In the genomic region with DNA sequence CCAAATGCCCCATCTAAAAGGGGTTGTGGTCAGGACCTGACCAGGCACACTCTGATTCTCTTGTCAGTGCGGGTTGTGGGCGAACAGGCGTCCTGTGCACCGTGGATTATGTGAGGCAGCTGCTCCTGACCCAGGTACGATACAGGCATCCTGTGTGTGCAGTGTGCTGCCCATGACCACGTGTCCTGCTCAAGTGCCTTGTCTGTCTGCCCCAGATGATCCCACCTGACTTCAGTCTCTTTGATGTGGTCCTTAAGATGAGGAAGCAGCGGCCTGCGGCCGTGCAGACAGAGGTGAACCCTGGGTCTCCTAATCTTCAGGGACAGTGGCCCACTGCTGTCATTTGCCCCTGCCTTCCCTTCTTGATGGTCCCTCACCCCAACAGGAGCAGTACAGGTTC, we compare ENCODE assay signal across 11 cellular contexts. TPM values are rescaled to one million over a fixed set of nuclear protein-coding genes. Genes with fewer than 3 reads are reported as not detected.
DNase-seq lines count a peak whose midpoint lies in the region; ATAC-seq and TF ChIP-seq lines count a peak whose summit lies in the region.
"Had no signal": no experiment of that assay in that cellular context is flagged by ENCODE, and none has a peak within 500 bp of the region (broad histone marks: within the 10 kb centered on the region; RNA-seq: fewer than 3 reads in every experiment).

No MANE protein-coding gene starts in this region.

- DNase-seq in left cardiac atrium = peak; percentile 31
- no peak for DNase-seq in Right ventricle myocardium superior
- DNase-seq in activated CD4-positive, alpha-beta T cell treated with anti-CD3 and anti-CD28 coated beads, Interleukin-2, amount 10 ng/mL, durations not matched to agents 7 days and 5 days = peak; percentile 65
- DNase-seq in endothelial cell (ENCODE audit: low spot score) = no peak
- peak; percentile 30 for DNase-seq in transverse colon
- DNase-seq in uterus = no peak
- no peak for DNase-seq in GF-D8 (lab: John Stamatoyannopoulos, UW)
- no peak for DNase-seq in coronary artery (ENCODE audit: low spot score)
- DNase-seq: cortex of kidney, NCI-H526, pancreas had no signal

- H3K9me3 Mint-ChIP-seq in activated CD4-positive, alpha-beta T cell treated with anti-CD3 and anti-CD28 coated beads, Interleukin-2, amount 10 ng/mL, durations not matched to agents 7 days and 5 days = no peaks in the 10 kb centered on the region
- no peaks in the 10 kb centered on the region for H3K9me3 Mint-ChIP-seq in endothelial cell (ENCODE audit: unreplicated experiment)

- no peak overlapping the region for H3K4me3 ChIP-seq in transverse colon
- no peak overlapping the region for H3K4me3 ChIP-seq in uterus
- no peak overlapping the region for H3K4me3 ChIP-seq in coronary artery

- H3K4me3 Mint-ChIP-seq in activated CD4-positive, alpha-beta T cell treated with anti-CD3 and anti-CD28 coated beads, Interleukin-2, amount 10 ng/mL, durations not matched to agents 7 days and 5 days = peak overlapping the region; percentile 86
- peak overlapping the region; percentile 42 for H3K4me3 Mint-ChIP-seq in endothelial cell (ENCODE audit: unreplicated experiment)

- H3K4me1 ChIP-seq in transverse colon = peaks cover 10 to 34% (median 14%) of the 10 kb centered on the region in 4 donors
- peaks cover 5 to 19% of the 10 kb centered on the region in 2 donors for H3K4me1 ChIP-seq in uterus

- peak overlapping the region in 1 of 4 donors; percentile 84 for H3K27ac ChIP-seq in transverse colon
- H3K27ac ChIP-seq in uterus = no peak overlapping the region
- H3K27ac ChIP-seq in coronary artery = peak overlapping the region in 1 of 2 donors; percentile 94

- POLR2A ChIA-PET in activated CD4-positive, alpha-beta T cell treated with anti-CD3 and anti-CD28 coated beads, Interleukin-2, amount 10 ng/mL, durations not matched to agents 7 days and 5 days (lab: Charles Lee) = no interaction called here

- CTCF ChIA-PET in activated CD4-positive, alpha-beta T cell treated with anti-CD3 and anti-CD28 coated beads, Interleukin-2, amount 10 ng/mL, durations not matched to agents 7 days and 5 days (lab: Charles Lee) = interaction anchor here (0.7 to 1.1 kb wide), 2 partner anchors 10 to 28 kb away, joined by 3 read pairs; a partner anchor contains a TSS

- no peaks in the 10 kb centered on the region for H3K9me3 ChIP-seq in transverse colon
- no peaks in the 10 kb centered on the region for H3K9me3 ChIP-seq in uterus
- H3K9me3 ChIP-seq: pancreas had no signal

- no peak for TF ChIP-seq POLR2A in transverse colon (IDR thresholded peaks at IDR 0.05)
- no peak for TF ChIP-seq POLR2A in uterus (IDR thresholded peaks at IDR 0.05)

- TF ChIP-seq EP300 in transverse colon (IDR thresholded peaks at IDR 0.05; ENCODE audit: low read depth) = no peak

- peaks cover 49% of the 10 kb centered on the region for H3K4me1 Mint-ChIP-seq in activated CD4-positive, alpha-beta T cell treated with anti-CD3 and anti-CD28 coated beads, Interleukin-2, amount 10 ng/mL, durations not matched to agents 7 days and 5 days
- H3K4me1 Mint-ChIP-seq in endothelial cell (ENCODE audit: unreplicated experiment) = peaks cover 17% of the 10 kb centered on the region

- no peaks in the 10 kb centered on the region for H3K27me3 ChIP-seq in transverse colon
- no peaks in the 10 kb centered on the region for H3K27me3 ChIP-seq in uterus
- H3K27me3 ChIP-seq: pancreas had no signal

- in situ Hi-C loops in transverse colon (cut with MboI; ENCODE audit: low pct_ligation_motif_present in 1 of 4, low pct_unique_long_range_greater_than_20kb in 1 of 4, low sequenced_read_pairs in 3 of 4) = no loop called here

- H3K27me3 Mint-ChIP-seq in activated CD4-positive, alpha-beta T cell treated with anti-CD3 and anti-CD28 coated beads, Interleukin-2, amount 10 ng/mL, durations not matched to agents 7 days and 5 days = no peaks in the 10 kb centered on the region
- H3K27me3 Mint-ChIP-seq in endothelial cell (ENCODE audit: unreplicated experiment) = peaks cover 9% of the 10 kb centered on the region

- WGBS in transverse colon (ENCODE audit: low coverage in 1 of 2), 2 donors = 73% methylated on average over 8 of the region's 9 CpGs; no CpG with 5 or more reads in 1 of the 2 donors

- H3K36me3 Mint-ChIP-seq in activated CD4-positive, alpha-beta T cell treated with anti-CD3 and anti-CD28 coated beads, Interleukin-2, amount 10 ng/mL, durations not matched to agents 7 days and 5 days (ENCODE audit: low read depth) = peaks cover 36% of the 10 kb centered on the region
- peaks cover 7% of the 10 kb centered on the region for H3K36me3 Mint-ChIP-seq in endothelial cell (ENCODE audit: low read depth, unreplicated experiment)

- peak overlapping the region; percentile 95 for H3K27ac Mint-ChIP-seq in activated CD4-positive, alpha-beta T cell treated with anti-CD3 and anti-CD28 coated beads, Interleukin-2, amount 10 ng/mL, durations not matched to agents 7 days and 5 days
- H3K27ac Mint-ChIP-seq in endothelial cell (ENCODE audit: unreplicated experiment) = no peak overlapping the region

- ATAC-seq in left cardiac atrium (no peak), Right ventricle myocardium superior (ENCODE audit: poor library complexity) (no peak)
- ATAC-seq: pancreas had no signal

- intact Hi-C loops in left cardiac atrium (cut with DNase I) (no loop called here), Right ventricle myocardium superior (cut with DNase I) (no loop called here), transverse colon (cut with DNase I; ENCODE audit: low total_unique reads) (no loop called here), uterus (cut with DNase I; ENCODE audit: low total_unique reads) (no loop called here)

- TF ChIP-seq CTCF in endothelial cell (IDR thresholded peaks at IDR 0.05; ENCODE audit: unreplicated experiment) (no peak), transverse colon (IDR thresholded peaks at IDR 0.05) (no peak), uterus (IDR thresholded peaks at IDR 0.05) (no peak), coronary artery (IDR thresholded peaks at IDR 0.05) (no peak)

- H3K36me3 ChIP-seq in transverse colon = no peaks in the 10 kb centered on the region
- H3K36me3 ChIP-seq in uterus = no peaks in the 10 kb centered on the region
- H3K36me3 ChIP-seq: pancreas had no signal

RNA-seq across cellular contexts. Expression of a gene that starts 14.6 kb away (rescaled TPM):
- 10 to 100 TPM; 24.2 to 28.0 TPM for total RNA-seq in left cardiac atrium
- 15.7 TPM for total RNA-seq in Right ventricle myocardium superior
- total RNA-seq in activated CD4-positive, alpha-beta T cell treated with anti-CD3 and anti-CD28 coated beads, Interleukin-2, amount 10 ng/mL, durations not matched to agents 7 days and 5 days = 10 to 100 TPM; 88.2 to 89.2 TPM
- total RNA-seq in endothelial cell (ENCODE audit: unreplicated experiment) = 16.3 TPM
- total RNA-seq in transverse colon = 100 to 1,000 TPM; 136 to 168 (median 148) TPM
- 10 to 100 TPM; 29.6 to 65.6 (median 46.3) TPM for total RNA-seq in uterus

RNA-seq across cellular contexts. Expression of a gene that starts 27.8 kb away (rescaled TPM):
- total RNA-seq in left cardiac atrium (10 to 100 TPM; 55.0 to 79.3 TPM), Right ventricle myocardium superior (60.2 TPM), endothelial cell (ENCODE audit: unreplicated experiment) (32.8 TPM), transverse colon (100 to 1,000 TPM in 1 of 4 donors, 10 to 100 TPM in 3; 52.1 to 367 (median 83.7) TPM), uterus (10 to 100 TPM; 25.1 to 51.8 (median 43.3) TPM)
- 10 to 100 TPM; 71.1 to 75.2 TPM for total RNA-seq in activated CD4-positive, alpha-beta T cell treated with anti-CD3 and anti-CD28 coated beads, Interleukin-2, amount 10 ng/mL, durations not matched to agents 7 days and 5 days

Comparison
In these comparisons a context has a peak if more than half of its experiments do, and no peak if none do; other contexts are left out.
1. DNase-seq: peak in left cardiac atrium (single experiment), activated CD4-positive, alpha-beta T cell treated with anti-CD3 and anti-CD28 coated beads, Interleukin-2, amount 10 ng/mL, durations not matched to agents 7 days and 5 days (single experiment) and transverse colon (single experiment); none in Right ventricle myocardium superior (single experiment), endothelial cell (single experiment), uterus (0 of 2), GF-D8 (single experiment) and coronary artery (single experiment).